Comparison of ENCODE assay signal across 8 cellular contexts in the genomic region with DNA sequence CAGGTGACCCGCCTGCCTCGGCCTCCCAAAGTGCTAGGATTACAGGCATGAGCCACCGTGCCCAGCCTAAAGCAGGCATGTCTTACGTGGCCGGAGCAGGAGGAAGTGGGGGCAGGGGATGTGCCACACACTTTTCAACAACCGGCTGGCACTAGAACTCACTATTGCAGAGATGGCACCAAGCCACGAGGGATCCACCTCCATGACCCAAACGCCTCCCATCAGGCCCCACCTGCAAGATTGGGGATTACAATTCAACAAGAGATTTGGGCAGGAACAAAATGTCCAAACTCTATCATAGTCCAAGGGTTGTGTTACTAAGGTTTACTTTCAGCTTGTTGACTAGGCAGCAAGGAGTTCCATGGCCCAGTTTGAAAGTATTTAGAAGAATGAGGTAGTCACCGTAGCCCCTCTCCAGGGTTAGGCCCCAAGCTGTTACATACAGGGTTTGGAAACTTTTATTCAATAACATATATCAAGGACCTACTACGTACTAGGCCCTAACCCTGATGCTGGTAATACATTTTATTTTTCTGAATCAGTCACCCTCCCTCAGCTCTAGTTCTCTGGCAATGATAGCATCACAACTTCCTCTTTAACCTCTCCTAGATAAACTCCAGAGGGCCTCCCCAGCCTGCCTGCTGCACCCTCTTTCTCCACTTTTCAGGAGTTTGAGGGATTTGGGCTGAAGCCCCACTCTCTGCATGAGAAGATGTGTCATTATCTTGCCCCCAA. TPM values are rescaled to one million over a fixed set of nuclear protein-coding genes. Genes with fewer than 3 reads are reported as not detected.
DNase-seq lines count a peak whose midpoint lies in the region; ATAC-seq and TF ChIP-seq lines count a peak whose summit lies in the region.
"Had no signal": no experiment of that assay in that cellular context is flagged by ENCODE, and none has a peak within 500 bp of the region (broad histone marks: within the 10 kb centered on the region; RNA-seq: fewer than 3 reads in every experiment).

No MANE protein-coding gene starts in this region.

- no peaks in the 10 kb centered on the region for H3K79me2 ChIP-seq in GM23248 (ENCODE audit: insufficient read depth)
- H3K79me2 ChIP-seq in fibroblast of lung (ENCODE audit: control insufficient read depth, insufficient read depth, low read length) = no peaks in the 10 kb centered on the region

- peak; percentile 19 for DNase-seq in GM23248
- peak in 1 of 3 donors; percentile 45 for DNase-seq in Peyer's patch
- peak in 1 of 2 donors; percentile 44 for DNase-seq in fibroblast of lung (ENCODE audit: low read depth in 2 of 2)
- no peak for DNase-seq in body of pancreas
- no peak for DNase-seq in inferior parietal cortex (ENCODE audit: extremely low spot score)
- DNase-seq: MG63 had no signal

- H3K27me3 ChIP-seq in GM23248 (replicated peaks; ENCODE audit: insufficient read depth) (no peaks in the 10 kb centered on the region), Peyer's patch (no peaks in the 10 kb centered on the region), fibroblast of lung (ENCODE audit: control insufficient read depth, insufficient read depth, low read length) (no peaks in the 10 kb centered on the region), body of pancreas (no peaks in the 10 kb centered on the region)
- H3K27me3 ChIP-seq: MG63 had no signal

- H3K4me3 ChIP-seq in GM23248 (no peak overlapping the region), Peyer's patch (peak overlapping the region in 2 of 4 donors; percentile 16), fibroblast of lung (replicated peaks in 1 of 4; ENCODE audit: control extremely low read depth in 1 of 4, insufficient read depth in 1 of 4, low read depth in 3 of 4, low read length in 4 of 4) (no peak overlapping the region), skin epidermis (peak overlapping the region in 1 of 7 experiments; percentile 8), body of pancreas (no peak overlapping the region)
- H3K4me3 ChIP-seq: MG63 had no signal

- TF ChIP-seq CTCF in Peyer's patch (IDR thresholded peaks at IDR 0.05) = no peak
- no peak for TF ChIP-seq CTCF in fibroblast of lung (conservative IDR thresholded peaks at IDR 0.05 in 1 of 2, IDR thresholded peaks at IDR 0.05 in 1 of 2; ENCODE audit: low read depth in 1 of 2, low read length in 2 of 2)
- no peak for TF ChIP-seq CTCF in body of pancreas (IDR thresholded peaks at IDR 0.05)

- H3K36me3 ChIP-seq in GM23248 (ENCODE audit: low read depth) (no peaks in the 10 kb centered on the region), Peyer's patch (no peaks in the 10 kb centered on the region), fibroblast of lung (ENCODE audit: control insufficient read depth, insufficient read depth, low read length) (no peaks in the 10 kb centered on the region), body of pancreas (replicated peaks in 1 of 2; ENCODE audit: insufficient read depth in 1 of 2, low read depth in 2 of 2) (no peaks in the 10 kb centered on the region)
- H3K36me3 ChIP-seq: MG63 had no signal

- H3K27ac ChIP-seq in GM23248 (peak overlapping the region; percentile 39), Peyer's patch (peak overlapping the region; percentile 48 to 84 (median 66)), fibroblast of lung (ENCODE audit: insufficient read depth, low read length) (peak overlapping the region; percentile 50), skin epidermis (peak overlapping the region in 14 of 21 experiments; percentile 12 to 73 (median 52)), body of pancreas (peak overlapping the region in 1 of 4 donors; percentile 34)

- peak overlapping the region; percentile 50; the same call in 1 of the 2 replicates for H2AFZ ChIP-seq in GM23248
- no peak overlapping the region for H2AFZ ChIP-seq in fibroblast of lung (ENCODE audit: low read length)

- no peak for ATAC-seq in body of pancreas
- ATAC-seq in GM21825 (IDR thresholded peaks at IDR 0.05; ENCODE audit: unreplicated experiment) = no peak

- H4K20me1 ChIP-seq in GM23248 (ENCODE audit: insufficient read depth) (no peaks in the 10 kb centered on the region), fibroblast of lung (ENCODE audit: control insufficient read depth, extremely low read depth, insufficient read depth, low read length) (no peaks in the 10 kb centered on the region)

- intact Hi-C loops in body of pancreas (cut with DNase I) = no loop called here

- 92 to 94% methylated on average over 10 of the region's 10 CpGs for WGBS in GM23248 (ENCODE audit: low coverage in 1 of 2, low lambda C conversion rate in 2 of 2, missing lambda C conversion rate in 2 of 2), 2 experiments
- 78 to 86% methylated on average over 10 of the region's 10 CpGs for WGBS in body of pancreas, 2 donors

- H3K4me1 ChIP-seq in GM23248 (ENCODE audit: insufficient read depth) (peaks cover 14% of the 10 kb centered on the region), Peyer's patch (peaks cover 0 to 24% (median 7%) of the 10 kb centered on the region in 4 donors), fibroblast of lung (ENCODE audit: control insufficient read depth, extremely low read depth, insufficient read depth, low read length) (peaks cover 13% of the 10 kb centered on the region), body of pancreas (peaks cover 18% of the 10 kb centered on the region)

- TF ChIP-seq POLR2A in Peyer's patch (IDR thresholded peaks at IDR 0.05) (no peak), body of pancreas (IDR thresholded peaks at IDR 0.05) (no peak)

- H3K9me3 ChIP-seq in GM23248 (ENCODE audit: low read depth) (no peaks in the 10 kb centered on the region), Peyer's patch (no peaks in the 10 kb centered on the region), fibroblast of lung (ENCODE audit: control insufficient read depth, insufficient read depth, low read depth, low read length) (no peaks in the 10 kb centered on the region), body of pancreas (no peaks in the 10 kb centered on the region)
- H3K9me3 ChIP-seq: MG63 had no signal

- peak overlapping the region; percentile 57 for H3K4me2 ChIP-seq in GM23248 (ENCODE audit: unreplicated experiment)
- no peak overlapping the region for H3K4me2 ChIP-seq in fibroblast of lung (ENCODE audit: extremely low read depth, insufficient read depth, low read length)

- in situ Hi-C loops in GM23248 (cut with MboI) = no loop called here

- peaks cover 8% of the 10 kb centered on the region; the same call in 1 of the 2 replicates for H3F3A ChIP-seq in GM23248 (ENCODE audit: insufficient read depth)

- H3K9ac ChIP-seq in GM23248 = peak overlapping the region; percentile 45
- no peak overlapping the region for H3K9ac ChIP-seq in fibroblast of lung (ENCODE audit: insufficient read depth, low read length)

- H3K9me2 ChIP-seq in GM23248 (ENCODE audit: insufficient read depth) = no peaks in the 10 kb centered on the region

RNA-seq across cellular contexts. Expression of a gene that starts 18.0 kb away (rescaled TPM):
- total RNA-seq in GM23248 (2014; rRNA removed; shearing (Covaris generic)) = 39.1 and 48.7 TPM in 2 replicates
- polyA plus RNA-seq in GM23248 (2016; fragmentation: Nextera tagmentation; extraction: Ambion mirVana) = 20.0 and 20.4 TPM in 2 replicates
- 10 to 100 TPM; 44.8 to 67.7 (median 55.7) TPM for total RNA-seq in Peyer's patch
- 37.7 and 38.5 TPM in 2 replicates for total RNA-seq in fibroblast of lung
- polyA plus RNA-seq in fibroblast of lung = 26.9 and 27.7 TPM in 2 replicates
- polyA plus RNA-seq in fibroblast of lung (2012) = 20.2 and 21.8 TPM in 2 replicates
- polyA minus RNA-seq in fibroblast of lung (ENCODE audit: low replicate concordance) = 32.5 and 45.1 TPM in 2 replicates
- total RNA-seq in body of pancreas = 10 to 100 TPM; 10.5 to 20.0 TPM
